Comparison of ENCODE assay signal across 16 cellular contexts in genomic region chr18:46630160-46630559, GRCh38. TPM values are rescaled to one million over a fixed set of nuclear protein-coding genes. Genes with fewer than 3 reads are reported as not detected.
DNase-seq lines count a peak whose midpoint lies in the region; ATAC-seq and TF ChIP-seq lines count a peak whose summit lies in the region.
"Had no signal": no experiment of that assay in that cellular context is flagged by ENCODE, and none has a peak within 500 bp of the region (broad histone marks: within the 10 kb centered on the region; RNA-seq: fewer than 3 reads in every experiment).

No MANE protein-coding gene starts in this region.

- no peak overlapping the region for H2BK5ac ChIP-seq in IMR-90 (ENCODE audit: low read depth, low read length, poor library complexity, severe bottlenecking)

- H3K27me3 ChIP-seq in IMR-90 (ENCODE audit: control insufficient read depth, insufficient read depth, low read length), result no peaks in the 10 kb centered on the region
- no peaks in the 10 kb centered on the region for H3K27me3 ChIP-seq in upper lobe of left lung
- H3K27me3 ChIP-seq: SJSA1, tibial nerve had no signal

- H3K36me3 Mint-ChIP-seq in activated CD4-positive, alpha-beta T cell treated with anti-CD3 and anti-CD28 coated beads, Interleukin-2, amount 10 ng/mL, durations not matched to agents 7 days and 5 days (ENCODE audit: low read depth), result no peaks in the 10 kb centered on the region
- H3K36me3 Mint-ChIP-seq in activated CD8-positive, alpha-beta T cell treated with anti-CD3 and anti-CD28 coated beads for 36 hours (ENCODE audit: low read depth), result no peaks in the 10 kb centered on the region
- H3K36me3 Mint-ChIP-seq in osteocyte (ENCODE audit: unreplicated experiment), result no peaks in the 10 kb centered on the region

- H2AK9ac ChIP-seq in IMR-90 (replicated peaks; ENCODE audit: low read depth, low read length, poor library complexity), result no peak overlapping the region

- H3K18ac ChIP-seq in IMR-90 (ENCODE audit: low read depth, low read length), result no peak overlapping the region

- H3K9ac ChIP-seq in IMR-90 (ENCODE audit: low read depth, low read length), result no peak overlapping the region

- H3K56ac ChIP-seq in IMR-90 (ENCODE audit: extremely low read depth, insufficient read depth, low read length), result no peak overlapping the region

- H3K27ac ChIP-seq in IMR-90 (ENCODE audit: insufficient read depth, low read length) (no peak overlapping the region), upper lobe of left lung (no peak overlapping the region)
- H3K27ac ChIP-seq: neutrophil, SJSA1, tibial nerve had no signal

- peak overlapping the region; percentile 65 for H3K27ac Mint-ChIP-seq in activated CD4-positive, alpha-beta T cell treated with anti-CD3 and anti-CD28 coated beads, Interleukin-2, amount 10 ng/mL, durations not matched to agents 7 days and 5 days
- peak overlapping the region; percentile 58 for H3K27ac Mint-ChIP-seq in activated CD8-positive, alpha-beta T cell treated with anti-CD3 and anti-CD28 coated beads for 36 hours
- H3K27ac Mint-ChIP-seq in osteocyte (ENCODE audit: unreplicated experiment), result no peak overlapping the region

- H3K14ac ChIP-seq in IMR-90 (replicated peaks; ENCODE audit: low read depth, low read length), result no peak overlapping the region

- in situ Hi-C loops in IMR-90 (cut with MboI; ENCODE audit: low sequenced_read_pairs), result no loop called here

- ATAC-seq in IMR-90 (ENCODE audit: low read depth) (no peak), upper lobe of left lung (ENCODE audit: low FRiP score in 2 of 2) (no peak)
- ATAC-seq in activated CD8-positive, alpha-beta T cell treated with anti-CD3 and anti-CD28 coated beads for 36 hours, result peak; percentile 89

- no peaks in the 10 kb centered on the region for H3K79me1 ChIP-seq in IMR-90 (ENCODE audit: low read depth in 1 of 2, low read length in 2 of 2)

- WGBS in IMR-90 (ENCODE audit: extremely low coverage in 2 of 2, insufficient read length in 1 of 2), 2 experiments, result 0% methylated on average over 1 of the region's 4 CpGs; no CpG with 5 or more reads in 1 of the 2 experiments
- 74 to 84% methylated on average over 4 of the region's 4 CpGs for WGBS in upper lobe of left lung, 2 donors

- H3K4me1 ChIP-seq in IMR-90 (ENCODE audit: control insufficient read depth, insufficient read depth, low read length), result no peaks in the 10 kb centered on the region
- H3K4me1 ChIP-seq in upper lobe of left lung, result no peaks in the 10 kb centered on the region
- H3K4me1 ChIP-seq: SJSA1, tibial nerve had no signal

- no peak overlapping the region for H2BK20ac ChIP-seq in IMR-90 (ENCODE audit: low read depth, low read length)

- no peak overlapping the region for H3K4me3 Mint-ChIP-seq in activated CD4-positive, alpha-beta T cell treated with anti-CD3 and anti-CD28 coated beads, Interleukin-2, amount 10 ng/mL, durations not matched to agents 7 days and 5 days
- no peak overlapping the region for H3K4me3 Mint-ChIP-seq in activated CD8-positive, alpha-beta T cell treated with anti-CD3 and anti-CD28 coated beads for 36 hours
- H3K4me3 Mint-ChIP-seq in osteocyte (ENCODE audit: unreplicated experiment), result no peak overlapping the region

- H3K36me3 ChIP-seq in IMR-90 (ENCODE audit: control insufficient read depth, insufficient read depth, low read length), result no peaks in the 10 kb centered on the region
- H3K36me3 ChIP-seq in upper lobe of left lung, result no peaks in the 10 kb centered on the region
- H3K36me3 ChIP-seq: neutrophil, SJSA1, tibial nerve had no signal

- no peak overlapping the region for H2BK120ac ChIP-seq in IMR-90 (ENCODE audit: low read depth, low read length)

- peaks cover 18% of the 10 kb centered on the region for H3K4me1 Mint-ChIP-seq in activated CD4-positive, alpha-beta T cell treated with anti-CD3 and anti-CD28 coated beads, Interleukin-2, amount 10 ng/mL, durations not matched to agents 7 days and 5 days
- peaks cover 10% of the 10 kb centered on the region for H3K4me1 Mint-ChIP-seq in activated CD8-positive, alpha-beta T cell treated with anti-CD3 and anti-CD28 coated beads for 36 hours (ENCODE audit: low read depth)
- H3K4me1 Mint-ChIP-seq in osteocyte (ENCODE audit: unreplicated experiment), result no peaks in the 10 kb centered on the region

- H4K8ac ChIP-seq in IMR-90 (ENCODE audit: low read depth in 2 of 2, low read length in 2 of 2), result no peak overlapping the region

- H4K20me1 ChIP-seq in IMR-90 (ENCODE audit: insufficient read depth, low read length), result no peaks in the 10 kb centered on the region

- dilution Hi-C loops in IMR-90 (cut with HindIII; ENCODE audit: low sequenced_read_pairs, unreplicated experiment), result no loop called here

- no peak overlapping the region for H2BK15ac ChIP-seq in IMR-90 (ENCODE audit: low read depth, low read length)

- no peak overlapping the region for H2AK5ac ChIP-seq in IMR-90 (ENCODE audit: low read depth, low read length)

- H3K4me3 ChIP-seq in IMR-90 (ENCODE audit: insufficient read depth, low read depth, low read length) (no peak overlapping the region), upper lobe of left lung (no peak overlapping the region)
- H3K4me3 ChIP-seq: SJSA1, tibial nerve had no signal

- TF ChIP-seq EP300 in upper lobe of left lung (IDR thresholded peaks at IDR 0.05), result no peak

- H3K23ac ChIP-seq in IMR-90 (ENCODE audit: low read depth, low read length), result no peak overlapping the region

- H4K91ac ChIP-seq in IMR-90 (ENCODE audit: insufficient read depth, low read depth, low read length), result no peak overlapping the region

- no peaks in the 10 kb centered on the region for H3K9me1 ChIP-seq in IMR-90 (ENCODE audit: insufficient read depth, low read length)

- BruUV-seq in IMR-90 (replicated peaks; lab: Mats Ljungman, UMichigan), result no TSS peak

- no peak overlapping the region for H3K4ac ChIP-seq in IMR-90 (ENCODE audit: low read depth, low read length)

- no peak for TF ChIP-seq CTCF in IMR-90 (conservative IDR thresholded peaks at IDR 0.05; ENCODE audit: low read depth, low read length)
- no peak for TF ChIP-seq CTCF in activated CD8-positive, alpha-beta T cell treated with anti-CD3 and anti-CD28 coated beads for 36 hours (IDR thresholded peaks at IDR 0.05)
- TF ChIP-seq CTCF in osteocyte (IDR thresholded peaks at IDR 0.05), result no peak
- TF ChIP-seq CTCF in upper lobe of left lung (IDR thresholded peaks at IDR 0.05), result no peak

- no peak for TF ChIP-seq RAD21 in IMR-90 (IDR thresholded peaks at IDR 0.05; ENCODE audit: low read length)

- POLR2A ChIA-PET in activated CD4-positive, alpha-beta T cell treated with anti-CD3 and anti-CD28 coated beads, Interleukin-2, amount 10 ng/mL, durations not matched to agents 7 days and 5 days (lab: Charles Lee), result no interaction called here
- POLR2A ChIA-PET in IMR-90 (lab: Charles Lee; ENCODE audit: unreplicated experiment), result no interaction called here
- POLR2A ChIA-PET in activated CD8-positive, alpha-beta T cell treated with anti-CD3 and anti-CD28 coated beads for 36 hours (lab: Charles Lee), result no interaction called here

- H3K4me2 ChIP-seq in IMR-90 (ENCODE audit: low read depth, low read length), result no peak overlapping the region

- peak; percentile 13 for DNase-seq in activated CD4-positive, alpha-beta T cell treated with anti-CD3 and anti-CD28 coated beads, Interleukin-2, amount 10 ng/mL, durations not matched to agents 7 days and 5 days
- no peak for DNase-seq in activated CD4-positive, alpha-beta T cell treated with anti-CD3 and anti-CD28 coated beads, Interleukin-2, amount 50 U/mL, for 1 hour
- peak; percentile 2 for DNase-seq in IMR-90
- peak; percentile 64 for DNase-seq in activated CD8-positive, alpha-beta T cell treated with anti-CD3 and anti-CD28 coated beads for 36 hours
- peak; percentile 44 for DNase-seq in osteocyte (ENCODE audit: extremely low spot score, unreplicated experiment)
- DNase-seq in effector CD8-positive, alpha-beta T cell (lab: John Stamatoyannopoulos, UW), result no peak
- no peak for DNase-seq in COR-L47 (lab: John Stamatoyannopoulos, UW)
- DNase-seq in upper lobe of left lung, result no peak
- DNase-seq: ACHN, NCI-H1417 treated with DMSO at 0.1 percent for 48 hours, NCI-H526 had no signal

- H3K9me3 Mint-ChIP-seq in activated CD4-positive, alpha-beta T cell treated with anti-CD3 and anti-CD28 coated beads, Interleukin-2, amount 10 ng/mL, durations not matched to agents 7 days and 5 days, result peaks cover 5% of the 10 kb centered on the region
- no peaks in the 10 kb centered on the region for H3K9me3 Mint-ChIP-seq in activated CD8-positive, alpha-beta T cell treated with anti-CD3 and anti-CD28 coated beads for 36 hours
- no peaks in the 10 kb centered on the region for H3K9me3 Mint-ChIP-seq in osteocyte (ENCODE audit: unreplicated experiment)

- H3K27me3 Mint-ChIP-seq in activated CD4-positive, alpha-beta T cell treated with anti-CD3 and anti-CD28 coated beads, Interleukin-2, amount 10 ng/mL, durations not matched to agents 7 days and 5 days, result peaks cover 13% of the 10 kb centered on the region
- H3K27me3 Mint-ChIP-seq in activated CD8-positive, alpha-beta T cell treated with anti-CD3 and anti-CD28 coated beads for 36 hours, result no peaks in the 10 kb centered on the region
- peaks cover 14% of the 10 kb centered on the region for H3K27me3 Mint-ChIP-seq in osteocyte (ENCODE audit: unreplicated experiment)

- TF ChIP-seq POLR2A in IMR-90 (IDR thresholded peaks at IDR 0.05; ENCODE audit: low read depth, low read length), result no peak
- no peak for TF ChIP-seq POLR2A in upper lobe of left lung (IDR thresholded peaks at IDR 0.05)

- H3K9me3 ChIP-seq in IMR-90 (ENCODE audit: control insufficient read depth, insufficient read depth, low read length) (no peaks in the 10 kb centered on the region), upper lobe of left lung (no peaks in the 10 kb centered on the region)
- H3K9me3 ChIP-seq: neutrophil, SJSA1 had no signal

- H2AFZ ChIP-seq in IMR-90 (replicated peaks; ENCODE audit: low read length, poor library complexity), result no peak overlapping the region

- intact Hi-C loops in IMR-90 (cut with micrococcal nuclease), result no loop called here
- intact Hi-C loops in activated CD8-positive, alpha-beta T cell treated with anti-CD3 and anti-CD28 coated beads for 36 hours (cut with micrococcal nuclease), result no loop called here

- CTCF ChIA-PET in activated CD4-positive, alpha-beta T cell treated with anti-CD3 and anti-CD28 coated beads, Interleukin-2, amount 10 ng/mL, durations not matched to agents 7 days and 5 days (lab: Charles Lee), result no interaction called here
- CTCF ChIA-PET in IMR-90 (lab: Yijun Ruan, JAX), result no interaction called here
- CTCF ChIA-PET in activated CD8-positive, alpha-beta T cell treated with anti-CD3 and anti-CD28 coated beads for 36 hours (lab: Charles Lee), result interaction anchor here (0.6 to 1.2 kb wide), 3 partner anchors 28 to 457 kb away, joined by 3 to 5 read pairs (median 4); no protein-coding TSS in a partner anchor

- H4K5ac ChIP-seq in IMR-90 (ENCODE audit: low read depth, low read length), result no peak overlapping the region

RNA-seq across cellular contexts. Expression of gene LOXHD1, which starts 26.9 kb away (rescaled TPM):
- under 1 TPM; 0.25 to 0.35 TPM for total RNA-seq in activated CD4-positive, alpha-beta T cell treated with anti-CD3 and anti-CD28 coated beads, Interleukin-2, amount 10 ng/mL, durations not matched to agents 7 days and 5 days
- total RNA-seq in IMR-90 (2012; rRNA removed) (not detected in 2 replicates), osteocyte (not detected in 2 replicates), upper lobe of left lung (1 to 10 TPM in 3 of 6 donors, under 1 TPM in 3; 0.30 to 7.3 (median 1.00) TPM)
- polyA plus RNA-seq in IMR-90 (2012; rRNA removed), result not detected in 2 replicates
- not detected in 2 replicates for polyA plus RNA-seq in IMR-90 (2012; cell fraction: cytosol; rRNA removed)
- polyA plus RNA-seq in IMR-90 (2012; cell fraction: nucleus; rRNA removed; ENCODE audit: low replicate concordance), result not detected in 2 replicates
- total RNA-seq in activated CD8-positive, alpha-beta T cell treated with anti-CD3 and anti-CD28 coated beads for 36 hours, result under 1 TPM; 0.11 to 0.45 TPM
- total RNA-seq: H1, SJSA1 had no signal
- polyA plus RNA-seq: liver had no signal

Comparison
In these comparisons a context has a peak if more than half of its experiments do, and no peak if none do; other contexts are left out.
1. DNase-seq: peak in activated CD4-positive, alpha-beta T cell treated with anti-CD3 and anti-CD28 coated beads, Interleukin-2, amount 10 ng/mL, durations not matched to agents 7 days and 5 days (single experiment), IMR-90 (single experiment), activated CD8-positive, alpha-beta T cell treated with anti-CD3 and anti-CD28 coated beads for 36 hours (single experiment) and osteocyte (single experiment); none in activated CD4-positive, alpha-beta T cell treated with anti-CD3 and anti-CD28 coated beads, Interleukin-2, amount 50 U/mL, for 1 hour (single experiment), effector CD8-positive, alpha-beta T cell (single experiment), COR-L47 (single experiment) and upper lobe of left lung (0 of 2).